Comparison of ENCODE assay signal across 20 cellular contexts in genomic region chr4:15063341-15063740, GRCh38.
"Had no signal": no experiment of that assay in that cellular context is flagged by ENCODE, and none has a peak within 500 bp of the region (broad histone marks: within the 10 kb centered on the region; RNA-seq: fewer than 3 reads in every experiment).

No MANE protein-coding gene starts in this region.

- H3K27ac ChIP-seq: breast epithelium, hepatocyte, left ventricle myocardium inferior, tibial nerve, WERI-Rb-1 had no signal

- H3K36me3 ChIP-seq: breast epithelium had no signal

- H3K4me3 ChIP-seq: breast epithelium, hepatocyte, left ventricle myocardium inferior, tibial nerve had no signal

- ATAC-seq: activated CD8-positive, alpha-beta T cell treated with anti-CD3 and anti-CD28 coated beads, Interleukin-2, amount 10 ng/mL, durations not matched to agents 7 days and 5 days; activated naive CD4-positive, alpha-beta T cell treated with anti-CD3 and anti-CD28 coated beads, Interleukin-2, amount 50 U/mL, for 72 hours; naive thymus-derived CD8-positive, alpha-beta T cell; stimulated activated naive CD8-positive, alpha-beta T cell treated with anti-CD3 and anti-CD28 coated beads, Interleukin-15, amount 100 ng/mL, for 72 hours; T-cell had no signal

- H3K9me3 ChIP-seq: breast epithelium, left ventricle myocardium inferior, tibial nerve had no signal

- FAIRE-seq: endometrium had no signal

- H3K27me3 ChIP-seq: breast epithelium, hepatocyte, tibial nerve had no signal

- DNase-seq: activated CD4-positive, alpha-beta T cell treated with anti-CD3 and anti-CD28 coated beads, Interleukin-2, amount 10 ng/mL, durations not matched to agents 7 days and 5 days; activated CD4-positive, CD25-positive, alpha-beta regulatory T cell treated with anti-CD3 and anti-CD28 coated beads, Interleukin-2, amount 50 U/mL, for 72 hours; activated CD8-positive, alpha-beta T cell treated with anti-CD3 and anti-CD28 coated beads, Interleukin-2, amount 10 ng/mL, durations not matched to agents 7 days and 5 days; aorta; cerebellar nuclear complex; erythroblast; glutamatergic neuron; immature natural killer cell; left ventricle myocardium inferior; naive thymus-derived CD8-positive, alpha-beta T cell; retina; stimulated activated CD4-positive, alpha-beta T cell treated with anti-CD3 and anti-CD28 coated beads, Interleukin-4, amount 100 ng/mL, for 4 hours; stimulated activated naive CD8-positive, alpha-beta T cell treated with anti-CD3 and anti-CD28 coated beads, Interleukin-15, amount 100 ng/mL, for 72 hours; T-cell; WERI-Rb-1 had no signal

- H3K4me1 ChIP-seq: breast epithelium had no signal
